ENCODE assay signal across 1 cellular context in genomic region chr14:103136388-103137271, GRCh38.
TF ChIP-seq lines count a peak whose summit lies in the region.

No MANE protein-coding gene starts in this region.

TF ChIP-seq in K562, 482 proteins besides CTCF, POLR2A, EP300 and RAD21 (continues in another document):
- TF ChIP-seq HDAC1 (IDR thresholded peaks at IDR 0.05): peak in 1 of 2 experiments; percentile 55; a peak in 2 of 4 replicates
- TF ChIP-seq NR2C1 (IDR thresholded peaks at IDR 0.05): no peak
- peak; percentile 40; the same call in 1 of the 2 replicates for TF ChIP-seq NR2C1 (tag; IDR thresholded peaks at IDR 0.05)
- no peak for TF ChIP-seq ID3 (CRISPR knock-in tag; IDR thresholded peaks at IDR 0.05)
- TF ChIP-seq ID3 (tag; IDR thresholded peaks at IDR 0.05): peak; percentile 34; the same call in 1 of the 2 replicates
- no peak for TF ChIP-seq ZKSCAN3 (CRISPR knock-in tag; IDR thresholded peaks at IDR 0.05)
- peak; percentile 37 for TF ChIP-seq CXXC5 (CRISPR knock-in tag; IDR thresholded peaks at IDR 0.05)
- TF ChIP-seq BCOR (IDR thresholded peaks at IDR 0.05): peak; percentile 47; the same call in 1 of the 2 replicates
- peak; percentile 63 for TF ChIP-seq SMAD4 (CRISPR knock-in tag; conservative IDR thresholded peaks at IDR 0.05)
- peak; percentile 69 for TF ChIP-seq MAX (CRISPR knock-in tag; IDR thresholded peaks at IDR 0.05)
- TF ChIP-seq E2F3 (CRISPR knock-in tag; IDR thresholded peaks at IDR 0.05): 0 out of 2 replicates have a peak, but pooled peaks have one; percentile 43
- peak; percentile 86 for TF ChIP-seq L3MBTL2 (IDR thresholded peaks at IDR 0.05)
- peak; percentile 45; the same call in 1 of the 2 replicates for TF ChIP-seq MYC (IDR thresholded peaks at IDR 0.05; ENCODE audit: low read depth, low read length)
- no peak for TF ChIP-seq MYC (CRISPR knock-in tag; IDR thresholded peaks at IDR 0.05; ENCODE audit: borderline replicate concordance, low read depth)
- peak; percentile 38; the same call in 1 of the 2 replicates for TF ChIP-seq CTBP1 (IDR thresholded peaks at IDR 0.05; ENCODE audit: borderline replicate concordance)
- peak; percentile 99 for TF ChIP-seq C11orf30 (IDR thresholded peaks at IDR 0.05; ENCODE audit: low read depth)
- no peak for TF ChIP-seq LEF1 (IDR thresholded peaks at IDR 0.05)
- TF ChIP-seq SMARCE1 (IDR thresholded peaks at IDR 0.05): peak; percentile 41
- no peak for TF ChIP-seq ZBTB8A (IDR thresholded peaks at IDR 0.05; ENCODE audit: partially characterized antibody)
- no peak for TF ChIP-seq EWSR1 (IDR thresholded peaks at IDR 0.05; ENCODE audit: borderline replicate concordance, low read depth, partially characterized antibody)
- TF ChIP-seq FOXJ2 (tag; IDR thresholded peaks at IDR 0.05): peak; percentile 15; the same call in 1 of the 2 replicates
- TF ChIP-seq ZNF316 (IDR thresholded peaks at IDR 0.05): peak; percentile 99
- peak; percentile 57; the same call in 1 of the 2 replicates for TF ChIP-seq HDAC2 (IDR thresholded peaks at IDR 0.05)
- peak; percentile 56; the same call in 1 of the 2 replicates for TF ChIP-seq ATF7 (IDR thresholded peaks at IDR 0.05)
- 0 out of 2 replicates have a peak, but pooled peaks have one; percentile 20 for TF ChIP-seq MTA1 (IDR thresholded peaks at IDR 0.05; ENCODE audit: borderline replicate concordance)
- TF ChIP-seq JUND (IDR thresholded peaks at IDR 0.05; ENCODE audit: borderline replicate concordance, low read depth, low read length): peak; percentile 80
- TF ChIP-seq JUND (tag; IDR thresholded peaks at IDR 0.05; ENCODE audit: borderline replicate concordance, low read depth, low read length): peak; percentile 25; the same call in 1 of the 3 replicates
- 0 out of 4 replicates have a peak, but pooled peaks of 1 of the 2 experiments have one; percentile 19 for TF ChIP-seq MLLT1 (IDR thresholded peaks at IDR 0.05)
- TF ChIP-seq USF1 (CRISPR knock-in tag; IDR thresholded peaks at IDR 0.05): peak; percentile 71
- TF ChIP-seq CREB3 (tag; conservative IDR thresholded peaks at IDR 0.05; ENCODE audit: low read depth): peak; percentile 90
- peak; percentile 98 for TF ChIP-seq ZNF263 (CRISPR knock-in tag; IDR thresholded peaks at IDR 0.05; ENCODE audit: borderline replicate concordance)
- peak; percentile 91 for TF ChIP-seq MAFK (IDR thresholded peaks at IDR 0.05; ENCODE audit: low read length)
- TF ChIP-seq ZNF175 (CRISPR knock-in tag; IDR thresholded peaks at IDR 0.05; ENCODE audit: low read depth): no peak
- TF ChIP-seq ATF1 (CRISPR knock-in tag; IDR thresholded peaks at IDR 0.05): no peak
- 0 out of 2 replicates have a peak, but pooled peaks have one; percentile 11 for TF ChIP-seq ATF1 (tag; IDR thresholded peaks at IDR 0.05)
- TF ChIP-seq MAFG (tag; conservative IDR thresholded peaks at IDR 0.05): peak; percentile 95
- peak; percentile 96 for TF ChIP-seq BACH1 (tag; IDR thresholded peaks at IDR 0.05)
- peak in 1 of 2 experiments; percentile 42; a peak in 1 of 4 replicates for TF ChIP-seq ZNF318 (IDR thresholded peaks at IDR 0.05; ENCODE audit: borderline replicate concordance in 1 of 2, low read depth in 1 of 2)
- peak; percentile 56 for TF ChIP-seq ZFX (CRISPR knock-in tag; IDR thresholded peaks at IDR 0.05)
- no peak for TF ChIP-seq TRIM28 (IDR thresholded peaks at IDR 0.05)
- peak; percentile 75; the same call in 1 of the 2 replicates for TF ChIP-seq GATAD2A (IDR thresholded peaks at IDR 0.05)
- TF ChIP-seq BRF2 (IDR thresholded peaks at IDR 0.05; ENCODE audit: borderline replicate concordance, insufficient read depth, insufficient read length): no peak
- no peak for TF ChIP-seq RCOR1 (IDR thresholded peaks at IDR 0.05; ENCODE audit: borderline replicate concordance in 1 of 2, low read depth in 2 of 2, low read length in 2 of 2)
- no peak for TF ChIP-seq ZNF584 (CRISPR knock-in tag; IDR thresholded peaks at IDR 0.05; ENCODE audit: low read depth)
- no peak for TF ChIP-seq NR2C2 (CRISPR knock-in tag; IDR thresholded peaks at IDR 0.05)
- 0 out of 2 replicates have a peak, but pooled peaks have one; percentile 9 for TF ChIP-seq NR2C2 (tag; IDR thresholded peaks at IDR 0.05)
- TF ChIP-seq ZBTB7A (IDR thresholded peaks at IDR 0.05; ENCODE audit: borderline replicate concordance, control insufficient read depth, low read depth, low read length): peak; percentile 34; the same call in 1 of the 2 replicates
- no peak for TF ChIP-seq BDP1 (IDR thresholded peaks at IDR 0.05; ENCODE audit: insufficient read depth, insufficient read length)
- no peak for TF ChIP-seq PREB (CRISPR knock-in tag; IDR thresholded peaks at IDR 0.05)
- peak in 1 of 2 experiments; percentile 74; a peak in 2 of 4 replicates for TF ChIP-seq ZNF639 (CRISPR knock-in tag; conservative IDR thresholded peaks at IDR 0.05 in 1 of 2, IDR thresholded peaks at IDR 0.05 in 1 of 2)
- 0 out of 2 replicates have a peak, but pooled peaks have one; percentile 53 for TF ChIP-seq DMBX1 (CRISPR knock-in tag; IDR thresholded peaks at IDR 0.05; ENCODE audit: borderline replicate concordance)
- TF ChIP-seq MAFF (IDR thresholded peaks at IDR 0.05; ENCODE audit: low read length): peak; percentile 88
- TF ChIP-seq SRF (CRISPR knock-in tag; IDR thresholded peaks at IDR 0.05): peak in 1 of 2 experiments; percentile 33; a peak in 1 of 4 replicates
- TF ChIP-seq FOSL1 (tag; conservative IDR thresholded peaks at IDR 0.05): peak; percentile 86
